In the genomic region with DNA sequence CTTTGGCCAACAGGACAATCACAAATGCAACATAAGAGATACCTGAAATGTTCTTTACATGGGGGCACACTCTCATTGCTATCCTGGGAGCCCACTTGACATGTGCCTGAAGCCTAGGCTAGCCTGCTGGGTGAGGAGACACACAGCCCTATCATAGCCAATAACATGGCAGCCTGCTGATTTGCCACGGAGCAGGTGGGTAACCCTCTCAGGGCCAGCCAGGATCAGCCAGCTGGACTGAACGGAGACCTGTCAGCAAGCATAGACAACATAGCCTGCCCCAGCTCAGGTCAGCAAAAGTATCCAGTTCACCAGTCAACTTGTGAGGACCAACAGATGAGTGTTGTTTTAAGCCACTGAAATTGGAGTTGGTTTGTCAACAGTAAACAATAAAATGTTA, we compare ENCODE assay signal across 26 cellular contexts.
A peak's percentile ranks its signal among the peaks of the same experiment; 100 is the strongest.
DNase-seq lines count a peak whose midpoint lies in the region; ATAC-seq, FAIRE-seq and TF ChIP-seq lines count a peak whose summit lies in the region.
"Had no signal": no experiment of that assay in that cellular context is flagged by ENCODE, and none has a peak within 500 bp of the region (broad histone marks: within the 10 kb centered on the region; RNA-seq: fewer than 3 reads in every experiment).

No MANE protein-coding gene starts in this region.

- H3K27me3 ChIP-seq in HepG2 (ENCODE audit: control insufficient read depth in 1 of 2, insufficient read depth in 2 of 2, low read length in 2 of 2) (no peaks in the 10 kb centered on the region), right lobe of liver (no peaks in the 10 kb centered on the region), mesenchymal stem cell (ENCODE audit: control insufficient read depth in 1 of 2, insufficient read depth in 1 of 2, low read length in 2 of 2) (no peaks in the 10 kb centered on the region)
- H3K27me3 ChIP-seq: BE2C, SJSA1 had no signal

- no peak overlapping the region for H3K27ac Mint-ChIP-seq in activated T-helper 17 cell treated with anti-CD3 and anti-CD28 coated beads, Interleukin-2, amount 50 U/mL, for 72 hours
- H3K27ac Mint-ChIP-seq: CD8-positive, alpha-beta memory T cell had no signal

- peaks cover 3% of the 10 kb centered on the region for H3K9me3 Mint-ChIP-seq in activated T-helper 17 cell treated with anti-CD3 and anti-CD28 coated beads, Interleukin-2, amount 50 U/mL, for 72 hours
- H3K9me3 Mint-ChIP-seq: CD14-positive monocyte had no signal

- in situ Hi-C loops in HepG2 (cut with HindIII; ENCODE audit: extremely low pct_ligation_motif_present, low pct_unique_long_range_greater_than_20kb) = no loop called here

- H3K4me1 ChIP-seq in HepG2 (ENCODE audit: insufficient read depth, low read length) (no peaks in the 10 kb centered on the region), right lobe of liver (no peaks in the 10 kb centered on the region), mesenchymal stem cell (ENCODE audit: control insufficient read depth, insufficient read depth, low read depth, low read length) (peaks cover 2% of the 10 kb centered on the region)
- H3K4me1 ChIP-seq: BE2C, SJSA1 had no signal

- DNase-seq in HepG2 (ENCODE audit: low spot score) (no peak), right lobe of liver (no peak), mesenchymal stem cell (no peak), ureter (ENCODE audit: low spot score) (no peak), AG20443 (ENCODE audit: low spot score) (no peak), NCI-H187 treated with DMSO at 0.1 percent for 48 hours (lab: John Stamatoyannopoulos, UW) (no peak)
- DNase-seq: BE2C; CD8-positive, alpha-beta memory T cell; DMS 273 treated with DMSO at 0.1 percent for 48 hours; DND-41; H7; Kasumi-1; NCI-H1105 treated with DMSO at 0.1 percent for 48 hours; NCI-H146; NCI-H2029; NCI-H2171; NCI-H345; NCI-H524 treated with DMSO at 0.1 percent for 48 hours; NCI-H82; PC-9 had no signal

- no peaks in the 10 kb centered on the region for H4K20me1 ChIP-seq in HepG2 (ENCODE audit: insufficient read depth, low read length)

- H2AFZ ChIP-seq in HepG2 (ENCODE audit: low read length) = no peak overlapping the region
- peak overlapping the region; percentile 1 for H2AFZ ChIP-seq in mesenchymal stem cell (ENCODE audit: low read depth, low read length)
- H2AFZ ChIP-seq: PC-9 had no signal

- ATAC-seq in HepG2 = peak; percentile 54; the same call in 2 of the 3 replicates
- ATAC-seq in right lobe of liver = no peak
- ATAC-seq in activated T-helper 17 cell treated with anti-CD3 and anti-CD28 coated beads, Interleukin-2, amount 50 U/mL, for 72 hours (replicated peaks) = peak; percentile 26
- ATAC-seq: Right ventricle myocardium inferior had no signal

- H3K4me3 ChIP-seq in HepG2 (replicated peaks in 1 of 3; ENCODE audit: insufficient read depth in 1 of 3, low read depth in 2 of 3, low read length in 3 of 3) = no peak overlapping the region
- H3K4me3 ChIP-seq in right lobe of liver = no peak overlapping the region
- H3K4me3 ChIP-seq in mesenchymal stem cell (ENCODE audit: insufficient read depth in 1 of 2, low read depth in 1 of 2, low read length in 2 of 2) = no peak overlapping the region
- H3K4me3 ChIP-seq: PC-9, SJSA1 had no signal

- peaks cover 3% of the 10 kb centered on the region; the same call in 1 of the 2 replicates for H3K9me3 ChIP-seq in HepG2 (ENCODE audit: low read length)
- H3K9me3 ChIP-seq in right lobe of liver = no peaks in the 10 kb centered on the region
- H3K9me3 ChIP-seq in mesenchymal stem cell (ENCODE audit: control insufficient read depth, low read length) = peaks cover 3% of the 10 kb centered on the region
- H3K9me3 ChIP-seq: BE2C, SJSA1 had no signal

- intact Hi-C loops in HepG2 (cut with micrococcal nuclease; ENCODE audit: unreplicated experiment) (no loop called here), right lobe of liver (cut with DNase I) (no loop called here)

- TF ChIP-seq EP300 in HepG2 (IDR thresholded peaks at IDR 0.05; ENCODE audit: low read depth in 2 of 2, low read length in 2 of 2) (no peak), HepG2 (CRISPR knock-in tag; IDR thresholded peaks at IDR 0.05; ENCODE audit: borderline replicate concordance) (no peak)

- no peaks in the 10 kb centered on the region for H3K36me3 ChIP-seq in HepG2 (replicated peaks in 1 of 2; ENCODE audit: control insufficient read depth in 1 of 2, insufficient read depth in 2 of 2, low read length in 2 of 2)
- H3K36me3 ChIP-seq in right lobe of liver = no peaks in the 10 kb centered on the region
- H3K36me3 ChIP-seq in mesenchymal stem cell (ENCODE audit: control insufficient read depth in 1 of 2, insufficient read depth in 2 of 2, low read depth in 1 of 2, low read length in 2 of 2) = no peaks in the 10 kb centered on the region
- H3K36me3 ChIP-seq: BE2C, SJSA1 had no signal

- no peak overlapping the region for H4K8ac ChIP-seq in mesenchymal stem cell (ENCODE audit: low read length)

- H3K4me3 Mint-ChIP-seq in activated T-helper 17 cell treated with anti-CD3 and anti-CD28 coated beads, Interleukin-2, amount 50 U/mL, for 72 hours = no peak overlapping the region
- H3K4me3 Mint-ChIP-seq: CD14-positive monocyte; CD8-positive, alpha-beta memory T cell had no signal

- no peaks in the 10 kb centered on the region for H3K79me1 ChIP-seq in mesenchymal stem cell (replicated peaks; ENCODE audit: low read length, poor library complexity, severe bottlenecking)

- TF ChIP-seq RAD21 in HepG2 (CRISPR knock-in tag; IDR thresholded peaks at IDR 0.05) = no peak

- no peak for TF ChIP-seq CTCF in HepG2 (CRISPR knock-in tag; IDR thresholded peaks at IDR 0.05)
- TF ChIP-seq CTCF in right lobe of liver (IDR thresholded peaks at IDR 0.05) = no peak

- POLR2A ChIA-PET in HepG2 (lab: Yijun Ruan, JAX) = no interaction called here

- H4K91ac ChIP-seq in mesenchymal stem cell (ENCODE audit: low read length) = no peak overlapping the region

- no peaks in the 10 kb centered on the region for H3K4me1 Mint-ChIP-seq in activated T-helper 17 cell treated with anti-CD3 and anti-CD28 coated beads, Interleukin-2, amount 50 U/mL, for 72 hours
- H3K4me1 Mint-ChIP-seq: CD14-positive monocyte; CD8-positive, alpha-beta memory T cell had no signal

- no peaks in the 10 kb centered on the region for H3K27me3 Mint-ChIP-seq in activated T-helper 17 cell treated with anti-CD3 and anti-CD28 coated beads, Interleukin-2, amount 50 U/mL, for 72 hours
- H3K27me3 Mint-ChIP-seq: CD8-positive, alpha-beta memory T cell had no signal

- H2BK12ac ChIP-seq in mesenchymal stem cell (ENCODE audit: low read length in 2 of 2) = no peak overlapping the region

- H3K36me3 Mint-ChIP-seq in activated T-helper 17 cell treated with anti-CD3 and anti-CD28 coated beads, Interleukin-2, amount 50 U/mL, for 72 hours (ENCODE audit: low read depth) = no peaks in the 10 kb centered on the region
- H3K36me3 Mint-ChIP-seq: CD14-positive monocyte; CD8-positive, alpha-beta memory T cell had no signal

- H3K4me2 ChIP-seq in HepG2 (ENCODE audit: low read depth, low read length) = no peak overlapping the region
- no peak overlapping the region for H3K4me2 ChIP-seq in mesenchymal stem cell (ENCODE audit: low read length, poor library complexity, severe bottlenecking)
- H3K4me2 ChIP-seq: PC-9 had no signal

- H3K18ac ChIP-seq in mesenchymal stem cell (ENCODE audit: low read depth in 1 of 2, low read length in 2 of 2) = no peak overlapping the region

- no peak for FAIRE-seq in HepG2 (lab: Jason Lieb, UNC)
- FAIRE-seq: GM19239 had no signal

- H3K4ac ChIP-seq in mesenchymal stem cell (ENCODE audit: low read depth in 1 of 2, low read length in 2 of 2) = no peak overlapping the region

- no peak for TF ChIP-seq POLR2A in HepG2 (IDR thresholded peaks at IDR 0.05; ENCODE audit: insufficient read depth in 1 of 2, low read depth in 2 of 2, low read length in 2 of 2)
- no peak for TF ChIP-seq POLR2A in right lobe of liver (IDR thresholded peaks at IDR 0.05)

- H3K27ac ChIP-seq in HepG2 (ENCODE audit: extremely low read length, insufficient read depth, low read length) (no peak overlapping the region), right lobe of liver (no peak overlapping the region), mesenchymal stem cell (ENCODE audit: low read length, poor library complexity, severe bottlenecking) (no peak overlapping the region)
- H3K27ac ChIP-seq: HL-60, PC-9, SJSA1 had no signal

- H3K79me2 ChIP-seq in HepG2 (ENCODE audit: insufficient read depth, low read length) = no peaks in the 10 kb centered on the region

- H2BK120ac ChIP-seq in mesenchymal stem cell (ENCODE audit: low read depth, low read length) = no peak overlapping the region

- H3K23ac ChIP-seq in mesenchymal stem cell (ENCODE audit: low read length in 2 of 2) = no peak overlapping the region

- H2BK5ac ChIP-seq in mesenchymal stem cell (ENCODE audit: low read depth, low read length, poor library complexity, severe bottlenecking) = no peak overlapping the region

- H2BK15ac ChIP-seq in mesenchymal stem cell (ENCODE audit: low read depth, poor library complexity, severe bottlenecking) = no peak overlapping the region

- no TSS peak for BruUV-seq in HepG2 (replicated peaks; lab: Mats Ljungman, UMichigan)

- 5% methylated on average over 2 of the region's 2 CpGs for WGBS in HepG2 (ENCODE audit: low lambda C conversion rate)
- 63% methylated on average over 2 of the region's 2 CpGs for WGBS in right lobe of liver (ENCODE audit: insufficient coverage, low coverage, low lambda C conversion rate, missing lambda C conversion rate)
- WGBS in mesenchymal stem cell = 55% methylated on average over 2 of the region's 2 CpGs

- no peak overlapping the region for H2AK5ac ChIP-seq in mesenchymal stem cell (ENCODE audit: low read length, severe bottlenecking)

- H3K14ac ChIP-seq in mesenchymal stem cell (ENCODE audit: low read length in 2 of 2) = no peak overlapping the region

- H3K9ac ChIP-seq in HepG2 (ENCODE audit: insufficient read depth, low read depth, low read length) (no peak overlapping the region), mesenchymal stem cell (ENCODE audit: low read length) (no peak overlapping the region)

- CTCF ChIA-PET in HepG2 (lab: Yijun Ruan, JAX; ENCODE audit: low intra/inter-chr PET ratio, low total read pairs) = no interaction called here

TF ChIP-seq in HepG2, 621 proteins besides CTCF, POLR2A, EP300 and RAD21 (continues in another document):
- TF ChIP-seq DNMT1 (CRISPR knock-in tag; IDR thresholded peaks at IDR 0.05) (no peak), PPARG (CRISPR knock-in tag; conservative IDR thresholded peaks at IDR 0.05) (no peak), RBFOX2 (IDR thresholded peaks at IDR 0.05; ENCODE audit: low read depth, low read length) (no peak)
- TF ChIP-seq, protein P1, sequence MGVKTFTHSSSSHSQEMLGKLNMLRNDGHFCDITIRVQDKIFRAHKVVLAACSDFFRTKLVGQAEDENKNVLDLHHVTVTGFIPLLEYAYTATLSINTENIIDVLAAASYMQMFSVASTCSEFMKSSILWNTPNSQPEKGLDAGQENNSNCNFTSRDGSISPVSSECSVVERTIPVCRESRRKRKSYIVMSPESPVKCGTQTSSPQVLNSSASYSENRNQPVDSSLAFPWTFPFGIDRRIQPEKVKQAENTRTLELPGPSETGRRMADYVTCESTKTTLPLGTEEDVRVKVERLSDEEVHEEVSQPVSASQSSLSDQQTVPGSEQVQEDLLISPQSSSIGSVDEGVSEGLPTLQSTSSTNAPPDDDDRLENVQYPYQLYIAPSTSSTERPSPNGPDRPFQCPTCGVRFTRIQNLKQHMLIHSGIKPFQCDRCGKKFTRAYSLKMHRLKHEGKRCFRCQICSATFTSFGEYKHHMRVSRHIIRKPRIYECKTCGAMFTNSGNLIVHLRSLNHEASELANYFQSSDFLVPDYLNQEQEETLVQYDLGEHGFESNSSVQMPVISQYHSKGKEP (CRISPR knock-in tag; IDR thresholded peaks at IDR 0.05) = no peak

Comparison
In these comparisons a context has a peak if more than half of its experiments do, and no peak if none do; other contexts are left out.
1. ATAC-seq: peak in HepG2 (single experiment) and activated T-helper 17 cell treated with anti-CD3 and anti-CD28 coated beads, Interleukin-2, amount 50 U/mL, for 72 hours (single experiment); none in right lobe of liver (0 of 4).